In genomic region chrX:109537324-109537665, GRCh38 we compare ENCODE assay signal across 8 cellular contexts. TPM values are rescaled to one million over a fixed set of nuclear protein-coding genes. Genes with fewer than 3 reads are reported as not detected.
DNase-seq lines count a peak whose midpoint lies in the region; ATAC-seq and TF ChIP-seq lines count a peak whose summit lies in the region.

No MANE protein-coding gene starts in this region.

- H3K9me3 Mint-ChIP-seq in central memory CD8-positive, alpha-beta T cell: no peaks in the 10 kb centered on the region

- peak overlapping the region; percentile 97 for H3K4me3 Mint-ChIP-seq in central memory CD8-positive, alpha-beta T cell

- H3K4me3 ChIP-seq in right lobe of liver (peak overlapping the region; percentile 36 to 60 (median 46)), tibial nerve (peak overlapping the region; percentile 35 to 60 (median 52))

- H3K36me3 Mint-ChIP-seq in central memory CD8-positive, alpha-beta T cell (ENCODE audit: insufficient read depth): peaks cover 8% of the 10 kb centered on the region

- peaks cover 7% of the 10 kb centered on the region for H3K4me1 Mint-ChIP-seq in central memory CD8-positive, alpha-beta T cell

- H3K36me3 ChIP-seq in right lobe of liver (no peaks in the 10 kb centered on the region), tibial nerve (no peaks in the 10 kb centered on the region)

- intact Hi-C loops in right lobe of liver (cut with DNase I): no loop called here

- H3K4me1 ChIP-seq in right lobe of liver: no peaks in the 10 kb centered on the region
- peaks cover 0 to 7% (median 0%) of the 10 kb centered on the region in 4 donors for H3K4me1 ChIP-seq in tibial nerve

- TF ChIP-seq EP300 in tibial nerve (IDR thresholded peaks at IDR 0.05): no peak

- DNase-seq in NCI-H1105 (lab: John Stamatoyannopoulos, UW): peak; percentile 29
- DNase-seq in NCI-H1105 treated with DMSO at 0.1 percent for 48 hours (lab: John Stamatoyannopoulos, UW): no peak
- peak; percentile 34 for DNase-seq in NCI-H128 (lab: John Stamatoyannopoulos, UW; ENCODE audit: unreplicated experiment)
- no peak for DNase-seq in central memory CD8-positive, alpha-beta T cell (ENCODE audit: low spot score in 2 of 2)
- peak in 1 of 3 donors; percentile 53 for DNase-seq in right lobe of liver
- DNase-seq in tibial nerve (ENCODE audit: low spot score in 2 of 2): peak in 1 of 2 donors; percentile 21

- peak overlapping the region; percentile 95 for H3K27ac Mint-ChIP-seq in central memory CD8-positive, alpha-beta T cell (ENCODE audit: low read depth)

- H3K27me3 ChIP-seq in right lobe of liver (peaks cover 0 to 10% of the 10 kb centered on the region in 2 donors), tibial nerve (peaks cover 0 to 8% of the 10 kb centered on the region in 2 donors)

- H3K9me3 ChIP-seq in right lobe of liver (no peaks in the 10 kb centered on the region), tibial nerve (no peaks in the 10 kb centered on the region)

- H3K27ac ChIP-seq in right lobe of liver: peak overlapping the region; percentile 75 to 92 (median 83)
- H3K27ac ChIP-seq in tibial nerve: peak overlapping the region; percentile 82 to 94 (median 90)

- no peaks in the 10 kb centered on the region for H3K27me3 Mint-ChIP-seq in central memory CD8-positive, alpha-beta T cell

- 20% methylated on average over 10 of the region's 10 CpGs for WGBS in right lobe of liver (ENCODE audit: insufficient coverage, low coverage, low lambda C conversion rate, missing lambda C conversion rate)
- WGBS in tibial nerve, 2 donors: 0 to 42% methylated on average over 10 of the region's 10 CpGs

- TF ChIP-seq CTCF in right lobe of liver (IDR thresholded peaks at IDR 0.05) (no peak), tibial nerve (IDR thresholded peaks at IDR 0.05) (no peak)

- no peak for ATAC-seq in central memory CD8-positive, alpha-beta T cell (replicated peaks; ENCODE audit: extremely low read depth, poor library complexity, severe bottlenecking)
- ATAC-seq in right lobe of liver (peak; percentile 54 to 66 (median 60)), GM21717 (IDR thresholded peaks at IDR 0.05; ENCODE audit: unreplicated experiment) (no peak), HG03442 (IDR thresholded peaks at IDR 0.05; ENCODE audit: unreplicated experiment) (no peak)

- TF ChIP-seq POLR2A in right lobe of liver (IDR thresholded peaks at IDR 0.05): no peak
- no peak for TF ChIP-seq POLR2A in tibial nerve (IDR thresholded peaks at IDR 0.05)

RNA-seq across cellular contexts. Expression of gene NXT2, which starts 0.7 kb away (rescaled TPM):
- 1 to 10 TPM; 4.1 to 6.5 (median 4.4) TPM for total RNA-seq in right lobe of liver
- 10 to 100 TPM in 1 of 4 donors, 1 to 10 TPM in 3; 5.1 to 10.7 (median 7.8) TPM for total RNA-seq in tibial nerve

RNA-seq across cellular contexts. Expression of gene GUCY2F, which starts 55.4 kb away (rescaled TPM):
- total RNA-seq in right lobe of liver (not detected), tibial nerve (not detected)

Comparison
In these comparisons a context has a peak if more than half of its experiments do, and no peak if none do; other contexts are left out.
1. DNase-seq: peak in NCI-H1105 (single experiment) and NCI-H128 (single experiment); none in NCI-H1105 treated with DMSO at 0.1 percent for 48 hours (single experiment) and central memory CD8-positive, alpha-beta T cell (0 of 2).
2. ATAC-seq: peak in right lobe of liver (4 of 4); none in central memory CD8-positive, alpha-beta T cell (single experiment), GM21717 (single experiment) and HG03442 (single experiment).